Comparison of ENCODE assay signal across 8 cellular contexts in the genomic region with DNA sequence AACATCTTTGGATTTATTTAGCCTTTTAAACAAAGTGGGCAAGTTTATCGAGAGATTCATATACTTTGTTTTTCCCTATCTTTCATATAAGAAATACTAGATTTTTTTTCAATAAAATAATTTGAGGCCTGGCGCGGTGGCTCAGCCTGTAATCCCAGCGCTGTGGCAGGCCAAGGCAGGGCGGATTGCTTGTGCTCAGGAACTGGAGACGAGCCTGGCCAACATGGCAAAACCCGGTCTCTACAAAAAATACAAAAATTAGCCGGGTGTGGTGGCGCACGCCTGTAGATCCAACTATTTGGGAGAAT. TPM values are rescaled to one million over a fixed set of nuclear protein-coding genes. Genes with fewer than 3 reads are reported as not detected.
A peak's percentile ranks its signal among the peaks of the same experiment; 100 is the strongest.
DNase-seq lines count a peak whose midpoint lies in the region; ATAC-seq and TF ChIP-seq lines count a peak whose summit lies in the region.

No MANE protein-coding gene starts in this region.

- peaks cover 9% of the 10 kb centered on the region for H3K27me3 Mint-ChIP-seq in HFFc6 (ENCODE audit: insufficient read depth)
- no peaks in the 10 kb centered on the region for H3K27me3 Mint-ChIP-seq in activated CD8-positive, alpha-beta T cell treated with anti-CD3 and anti-CD28 coated beads, Interleukin-2, amount 10 ng/mL, durations not matched to agents 7 days and 5 days (ENCODE audit: low read depth)

- H3K4me1 Mint-ChIP-seq in HFFc6 (ENCODE audit: low read depth) = peaks cover 40% of the 10 kb centered on the region
- H3K4me1 Mint-ChIP-seq in activated CD8-positive, alpha-beta T cell treated with anti-CD3 and anti-CD28 coated beads, Interleukin-2, amount 10 ng/mL, durations not matched to agents 7 days and 5 days (ENCODE audit: low read depth) = peaks cover 26% of the 10 kb centered on the region
- H3K4me1 Mint-ChIP-seq in stimulated activated effector memory CD8-positive, alpha-beta T cell treated with anti-CD3 and anti-CD28 coated beads, Interleukin-12 subunit alpha, Interleukin-12 subunit beta, amount 100 ng/mL, for 72 hours = peaks cover 26% of the 10 kb centered on the region

- DNase-seq in HFFc6 (no peak), SHP77 (lab: John Stamatoyannopoulos, UW) (no peak)
- no peak for DNase-seq in activated CD8-positive, alpha-beta T cell treated with anti-CD3 and anti-CD28 coated beads, Interleukin-2, amount 10 ng/mL, durations not matched to agents 7 days and 5 days
- no peak for DNase-seq in stimulated activated effector memory CD8-positive, alpha-beta T cell treated with anti-CD3 and anti-CD28 coated beads, Interleukin-12 subunit alpha, Interleukin-12 subunit beta, amount 100 ng/mL, for 72 hours (ENCODE audit: low spot score in 2 of 2)

- peak overlapping the region; percentile 98 for H3K4me3 Mint-ChIP-seq in HFFc6
- H3K4me3 Mint-ChIP-seq in activated CD8-positive, alpha-beta T cell treated with anti-CD3 and anti-CD28 coated beads, Interleukin-2, amount 10 ng/mL, durations not matched to agents 7 days and 5 days = peak overlapping the region; percentile 96
- H3K4me3 Mint-ChIP-seq in stimulated activated effector memory CD8-positive, alpha-beta T cell treated with anti-CD3 and anti-CD28 coated beads, Interleukin-12 subunit alpha, Interleukin-12 subunit beta, amount 100 ng/mL, for 72 hours = peak overlapping the region; percentile 98

- H3K36me3 ChIP-seq in iPS-15b (ENCODE audit: control insufficient read depth, insufficient read depth, low read length) = no peaks in the 10 kb centered on the region

- H3K4me3 ChIP-seq in iPS-15b (ENCODE audit: low read depth, low read length) = peak overlapping the region; percentile 87

- H3K27me3 ChIP-seq in iPS-15b (ENCODE audit: control insufficient read depth, insufficient read depth, low read length) = peaks cover 7% of the 10 kb centered on the region

- no peak for ATAC-seq in activated CD8-positive, alpha-beta T cell treated with anti-CD3 and anti-CD28 coated beads, Interleukin-2, amount 10 ng/mL, durations not matched to agents 7 days and 5 days
- no peak for ATAC-seq in stimulated activated effector memory CD8-positive, alpha-beta T cell treated with anti-CD3 and anti-CD28 coated beads, Interleukin-12 subunit alpha, Interleukin-12 subunit beta, amount 100 ng/mL, for 72 hours
- ATAC-seq in HG02981 (IDR thresholded peaks at IDR 0.05; ENCODE audit: unreplicated experiment) = no peak
- no peak for ATAC-seq in GM21367 (IDR thresholded peaks at IDR 0.05; ENCODE audit: unreplicated experiment)
- no peak for ATAC-seq in HG03460 (IDR thresholded peaks at IDR 0.05; ENCODE audit: unreplicated experiment)

- no peaks in the 10 kb centered on the region for H3K9me3 Mint-ChIP-seq in HFFc6
- no peaks in the 10 kb centered on the region for H3K9me3 Mint-ChIP-seq in activated CD8-positive, alpha-beta T cell treated with anti-CD3 and anti-CD28 coated beads, Interleukin-2, amount 10 ng/mL, durations not matched to agents 7 days and 5 days (ENCODE audit: insufficient read depth)
- no peaks in the 10 kb centered on the region for H3K9me3 Mint-ChIP-seq in stimulated activated effector memory CD8-positive, alpha-beta T cell treated with anti-CD3 and anti-CD28 coated beads, Interleukin-12 subunit alpha, Interleukin-12 subunit beta, amount 100 ng/mL, for 72 hours

- no peaks in the 10 kb centered on the region for H3K36me3 Mint-ChIP-seq in HFFc6 (ENCODE audit: low read depth)
- peaks cover 27% of the 10 kb centered on the region for H3K36me3 Mint-ChIP-seq in activated CD8-positive, alpha-beta T cell treated with anti-CD3 and anti-CD28 coated beads, Interleukin-2, amount 10 ng/mL, durations not matched to agents 7 days and 5 days (ENCODE audit: low read depth)
- peaks cover 40% of the 10 kb centered on the region for H3K36me3 Mint-ChIP-seq in stimulated activated effector memory CD8-positive, alpha-beta T cell treated with anti-CD3 and anti-CD28 coated beads, Interleukin-12 subunit alpha, Interleukin-12 subunit beta, amount 100 ng/mL, for 72 hours

- peak overlapping the region; percentile 99 for H3K27ac Mint-ChIP-seq in HFFc6
- H3K27ac Mint-ChIP-seq in activated CD8-positive, alpha-beta T cell treated with anti-CD3 and anti-CD28 coated beads, Interleukin-2, amount 10 ng/mL, durations not matched to agents 7 days and 5 days = peak overlapping the region; percentile 99
- peak overlapping the region; percentile 95 for H3K27ac Mint-ChIP-seq in stimulated activated effector memory CD8-positive, alpha-beta T cell treated with anti-CD3 and anti-CD28 coated beads, Interleukin-12 subunit alpha, Interleukin-12 subunit beta, amount 100 ng/mL, for 72 hours

- POLR2A ChIA-PET in activated CD8-positive, alpha-beta T cell treated with anti-CD3 and anti-CD28 coated beads, Interleukin-2, amount 10 ng/mL, durations not matched to agents 7 days and 5 days (lab: Charles Lee) = interaction anchor here (0.6 to 5.3 kb wide), 6 partner anchors 27 to 481 kb away, joined by 3 to 50 read pairs (median 18); a partner anchor contains a TSS

- peaks cover 10% of the 10 kb centered on the region for H3K4me1 ChIP-seq in iPS-15b (ENCODE audit: control insufficient read depth, insufficient read depth, low read length)

- no peaks in the 10 kb centered on the region for H3K9me3 ChIP-seq in iPS-15b (ENCODE audit: control insufficient read depth, insufficient read depth, low read length)

- CTCF ChIA-PET in activated CD8-positive, alpha-beta T cell treated with anti-CD3 and anti-CD28 coated beads, Interleukin-2, amount 10 ng/mL, durations not matched to agents 7 days and 5 days (lab: Charles Lee) = interaction anchor here (3.4 to 5.1 kb wide), 2 partner anchors 104 to 109 kb away, joined by 29 to 46 read pairs; no protein-coding TSS in a partner anchor

- TF ChIP-seq CTCF in HFFc6 (IDR thresholded peaks at IDR 0.05) = no peak

- H3K9ac ChIP-seq in iPS-15b (ENCODE audit: low read depth, low read length) = peak overlapping the region; percentile 70

RNA-seq across cellular contexts. Expression of a gene that starts 1.6 kb away (rescaled TPM):
- 1 to 10 TPM; 2.4 to 5.1 (median 3.0) TPM for total RNA-seq in HFFc6 (2021; fragmentation: NEBNext Ultra II Directional; extraction: Animal tissue kit (Norgen Biotek cat#: 25700))
- total RNA-seq in activated CD8-positive, alpha-beta T cell treated with anti-CD3 and anti-CD28 coated beads, Interleukin-2, amount 10 ng/mL, durations not matched to agents 7 days and 5 days = 10 to 100 TPM; 24.9 to 26.7 TPM

Comparison
In these comparisons a context has a peak if more than half of its experiments do, and no peak if none do; other contexts are left out.
1. RNA of a gene that starts 1.6 kb away (total RNA-seq): 24.9 to 26.7 TPM in activated CD8-positive, alpha-beta T cell treated with anti-CD3 and anti-CD28 coated beads, Interleukin-2, amount 10 ng/mL, durations not matched to agents 7 days and 5 days; 2.4 to 5.1 TPM in HFFc6; every median in the first group is over 4 times any median in the second.
2. Peak in every context shown above with its lines, with median percentiles within 50 percentile points of each other: H3K27ac Mint-ChIP-seq and H3K4me3 Mint-ChIP-seq.